ENCODE assay signal across 2 cellular contexts in genomic region chr17:57068222-57068658, GRCh38.
TF ChIP-seq lines count a peak whose summit lies in the region.

No MANE protein-coding gene starts in this region.

TF ChIP-seq in A549, 52 proteins besides CTCF, POLR2A, EP300 and RAD21:
- TF ChIP-seq KDM5A (IDR thresholded peaks at IDR 0.05) (no peak), ZC3H11A (IDR thresholded peaks at IDR 0.05) (no peak), FOSB (CRISPR knock-in tag; IDR thresholded peaks at IDR 0.05) (no peak), FOSL2 (IDR thresholded peaks at IDR 0.05) (no peak), FOSL2 (CRISPR knock-in tag; IDR thresholded peaks at IDR 0.05) (no peak), PBX3 (IDR thresholded peaks at IDR 0.05) (no peak), FOXS1 (CRISPR knock-in tag; IDR thresholded peaks at IDR 0.05) (no peak), ZSCAN20 (CRISPR knock-in tag; IDR thresholded peaks at IDR 0.05) (no peak)

TF ChIP-seq in GM12878, 131 proteins besides CTCF, POLR2A, EP300 and RAD21:
- TF ChIP-seq EGR1 (IDR thresholded peaks at IDR 0.05; ENCODE audit: borderline replicate concordance in 1 of 2, low read depth in 2 of 2, low read length in 2 of 2) = peak in 1 of 2 experiments; percentile 92; a peak in 2 of 3 replicates
- no peak for TF ChIP-seq MTA3 (IDR thresholded peaks at IDR 0.05; ENCODE audit: borderline replicate concordance, low read length)
- TF ChIP-seq, protein P1, sequence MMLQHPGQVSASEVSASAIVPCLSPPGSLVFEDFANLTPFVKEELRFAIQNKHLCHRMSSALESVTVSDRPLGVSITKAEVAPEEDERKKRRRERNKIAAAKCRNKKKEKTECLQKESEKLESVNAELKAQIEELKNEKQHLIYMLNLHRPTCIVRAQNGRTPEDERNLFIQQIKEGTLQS (IDR thresholded peaks at IDR 0.05; ENCODE audit: borderline replicate concordance, extremely low read depth, low read depth, low read length) = no peak
- TF ChIP-seq IRF3 (IDR thresholded peaks at IDR 0.05) = no peak
